ENCODE assay signal across 16 cellular contexts in the genomic region with DNA sequence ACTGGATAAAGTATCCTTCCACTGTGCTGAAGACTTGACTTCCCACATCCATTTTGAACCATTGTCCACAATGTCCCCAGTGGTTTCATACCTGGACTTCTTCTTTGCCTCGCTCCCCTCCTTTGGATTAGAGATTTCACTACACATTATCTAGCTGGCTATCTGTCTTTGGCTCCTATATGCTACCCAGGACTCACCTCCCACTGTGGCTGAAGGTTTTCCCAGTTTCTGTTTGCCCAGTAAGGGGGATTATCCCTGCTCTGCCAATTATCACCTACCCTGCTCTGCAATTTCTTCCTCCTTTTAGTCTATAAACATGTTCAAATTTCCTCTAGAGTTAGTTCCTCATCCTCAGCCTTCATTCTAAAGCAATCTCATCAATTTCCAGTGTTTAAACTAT.
"Had no signal": no experiment of that assay in that cellular context is flagged by ENCODE, and none has a peak within 500 bp of the region (broad histone marks: within the 10 kb centered on the region; RNA-seq: fewer than 3 reads in every experiment).

No MANE protein-coding gene starts in this region.

- H3K4me3 ChIP-seq: adrenal gland, pancreas, stomach, thoracic aorta had no signal

- H3K27ac Mint-ChIP-seq: dendritic cell treated with granulocyte-macrophage colony-stimulating factor and Interleukin-4, amounts not matched to agents 40 ng/mL and 50 ng/mL, for 4 days; nephron; T-helper 2 cell treated with Interferon-gamma antibody and Interleukin-4, amounts not matched to agents 5 μg/mL and 100 μg/mL, for 36 hours had no signal

- H3K9me3 ChIP-seq: adrenal gland, pancreas, stomach, thoracic aorta had no signal

- H3K9me3 Mint-ChIP-seq: activated T-helper 1 cell treated with anti-CD3 and anti-CD28 coated beads, Interleukin-12 subunit alpha, Interleukin-12 subunit beta, Interleukin-2, Interleukin-4 antibody, amounts not matched to agents 30 ng/mL and 10 ng/mL and 1 ng/mL, durations not matched to agents 14 hours and 24 hours and 36 hours; dendritic cell treated with granulocyte-macrophage colony-stimulating factor and Interleukin-4, amounts not matched to agents 40 ng/mL and 50 ng/mL, for 4 days; nephron; T-helper 2 cell treated with Interferon-gamma antibody and Interleukin-4, amounts not matched to agents 5 μg/mL and 100 μg/mL, for 36 hours had no signal

- H3K4me1 Mint-ChIP-seq: nephron had no signal

- H3K27me3 ChIP-seq: adrenal gland, pancreas, stomach had no signal

- H3K27me3 Mint-ChIP-seq: dendritic cell treated with granulocyte-macrophage colony-stimulating factor and Interleukin-4, amounts not matched to agents 40 ng/mL and 50 ng/mL, for 4 days had no signal

- ATAC-seq: pancreas had no signal

- H3K27ac ChIP-seq: adrenal gland, pancreas, stomach, thoracic aorta had no signal

- DNase-seq: activated CD4-positive, alpha-beta T cell treated with anti-CD3 and anti-CD28 coated beads for 1 hour; activated CD4-positive, alpha-beta T cell treated with anti-CD3 and anti-CD28 coated beads, Interleukin-2, amount 50 U/mL, for 48 hours; activated naive CD4-positive, alpha-beta T cell; adrenal gland; central memory CD4-positive, alpha-beta T cell; erythroblast; hippocampal formation; pancreas; stimulated activated CD4-positive, alpha-beta T cell treated with anti-CD3 and anti-CD28 coated beads, Interleukin-4, amount 100 ng/mL, for 1 hour; stimulated activated CD8-positive, alpha-beta memory T cell treated with anti-CD3 and anti-CD28 coated beads, Interleukin-4, amount 100 ng/mL, for 48 hours; stomach had no signal

- H3K4me3 Mint-ChIP-seq: activated T-helper 1 cell treated with anti-CD3 and anti-CD28 coated beads, Interleukin-12 subunit alpha, Interleukin-12 subunit beta, Interleukin-2, Interleukin-4 antibody, amounts not matched to agents 30 ng/mL and 10 ng/mL and 1 ng/mL, durations not matched to agents 14 hours and 24 hours and 36 hours; dendritic cell treated with granulocyte-macrophage colony-stimulating factor and Interleukin-4, amounts not matched to agents 40 ng/mL and 50 ng/mL, for 4 days; nephron; T-helper 2 cell treated with Interferon-gamma antibody and Interleukin-4, amounts not matched to agents 5 μg/mL and 100 μg/mL, for 36 hours had no signal
